Comparison of ENCODE assay signal across 1 cellular context in the genomic region with DNA sequence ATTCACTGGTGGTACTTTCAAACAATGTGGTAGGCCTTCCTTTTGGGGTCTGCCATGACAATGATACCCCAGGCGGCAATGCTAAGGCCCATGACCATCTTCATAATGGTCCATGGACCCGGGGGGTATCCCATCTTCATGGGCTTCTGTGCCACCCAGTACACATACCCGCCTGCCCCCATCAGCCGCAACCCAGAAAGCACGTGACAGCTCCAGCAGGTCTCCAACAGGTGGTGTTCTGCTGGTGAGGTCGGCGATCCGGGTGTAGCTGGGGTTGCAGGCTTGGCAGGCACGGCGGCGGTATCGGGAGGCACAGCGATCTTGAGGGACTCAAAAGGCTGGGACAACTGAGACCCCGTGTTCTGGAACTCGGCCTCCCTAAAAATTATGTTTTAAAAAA.
TF ChIP-seq lines count a peak whose summit lies in the region.

No MANE protein-coding gene starts in this region.

TF ChIP-seq in WTC11, 78 proteins besides CTCF, POLR2A, EP300 and RAD21 (continued from another document):
- TF ChIP-seq, protein P1, sequence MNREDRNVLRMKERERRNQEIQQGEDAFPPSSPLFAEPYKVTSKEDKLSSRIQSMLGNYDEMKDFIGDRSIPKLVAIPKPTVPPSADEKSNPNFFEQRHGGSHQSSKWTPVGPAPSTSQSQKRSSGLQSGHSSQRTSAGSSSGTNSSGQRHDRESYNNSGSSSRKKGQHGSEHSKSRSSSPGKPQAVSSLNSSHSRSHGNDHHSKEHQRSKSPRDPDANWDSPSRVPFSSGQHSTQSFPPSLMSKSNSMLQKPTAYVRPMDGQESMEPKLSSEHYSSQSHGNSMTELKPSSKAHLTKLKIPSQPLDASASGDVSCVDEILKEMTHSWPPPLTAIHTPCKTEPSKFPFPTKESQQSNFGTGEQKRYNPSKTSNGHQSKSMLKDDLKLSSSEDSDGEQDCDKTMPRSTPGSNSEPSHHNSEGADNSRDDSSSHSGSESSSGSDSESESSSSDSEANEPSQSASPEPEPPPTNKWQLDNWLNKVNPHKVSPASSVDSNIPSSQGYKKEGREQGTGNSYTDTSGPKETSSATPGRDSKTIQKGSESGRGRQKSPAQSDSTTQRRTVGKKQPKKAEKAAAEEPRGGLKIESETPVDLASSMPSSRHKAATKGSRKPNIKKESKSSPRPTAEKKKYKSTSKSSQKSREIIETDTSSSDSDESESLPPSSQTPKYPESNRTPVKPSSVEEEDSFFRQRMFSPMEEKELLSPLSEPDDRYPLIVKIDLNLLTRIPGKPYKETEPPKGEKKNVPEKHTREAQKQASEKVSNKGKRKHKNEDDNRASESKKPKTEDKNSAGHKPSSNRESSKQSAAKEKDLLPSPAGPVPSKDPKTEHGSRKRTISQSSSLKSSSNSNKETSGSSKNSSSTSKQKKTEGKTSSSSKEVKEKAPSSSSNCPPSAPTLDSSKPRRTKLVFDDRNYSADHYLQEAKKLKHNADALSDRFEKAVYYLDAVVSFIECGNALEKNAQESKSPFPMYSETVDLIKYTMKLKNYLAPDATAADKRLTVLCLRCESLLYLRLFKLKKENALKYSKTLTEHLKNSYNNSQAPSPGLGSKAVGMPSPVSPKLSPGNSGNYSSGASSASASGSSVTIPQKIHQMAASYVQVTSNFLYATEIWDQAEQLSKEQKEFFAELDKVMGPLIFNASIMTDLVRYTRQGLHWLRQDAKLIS (CRISPR knock-in tag; IDR thresholded peaks at IDR 0.05; ENCODE audit: borderline replicate concordance), result no peak
- TF ChIP-seq FOXK1 (CRISPR knock-in tag; IDR thresholded peaks at IDR 0.05) (no peak), ZNF121 (CRISPR knock-in tag; IDR thresholded peaks at IDR 0.05) (no peak), ZNF232 (CRISPR knock-in tag; IDR thresholded peaks at IDR 0.05) (no peak), ZNF138 (CRISPR knock-in tag; conservative IDR thresholded peaks at IDR 0.05) (no peak), NFYB (CRISPR knock-in tag; conservative IDR thresholded peaks at IDR 0.05; ENCODE audit: low read depth) (no peak), EMX1 (CRISPR knock-in tag; IDR thresholded peaks at IDR 0.05) (no peak), ETV6 (CRISPR knock-in tag; IDR thresholded peaks at IDR 0.05) (no peak), ZNF219 (CRISPR knock-in tag; IDR thresholded peaks at IDR 0.05; ENCODE audit: borderline replicate concordance) (no peak)
- TF ChIP-seq, protein P2, sequence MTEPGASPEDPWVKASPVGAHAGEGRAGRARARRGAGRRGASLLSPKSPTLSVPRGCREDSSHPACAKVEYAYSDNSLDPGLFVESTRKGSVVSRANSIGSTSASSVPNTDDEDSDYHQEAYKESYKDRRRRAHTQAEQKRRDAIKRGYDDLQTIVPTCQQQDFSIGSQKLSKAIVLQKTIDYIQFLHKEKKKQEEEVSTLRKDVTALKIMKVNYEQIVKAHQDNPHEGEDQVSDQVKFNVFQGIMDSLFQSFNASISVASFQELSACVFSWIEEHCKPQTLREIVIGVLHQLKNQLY (CRISPR knock-in tag; IDR thresholded peaks at IDR 0.05), result no peak
- TF ChIP-seq, protein P3, sequence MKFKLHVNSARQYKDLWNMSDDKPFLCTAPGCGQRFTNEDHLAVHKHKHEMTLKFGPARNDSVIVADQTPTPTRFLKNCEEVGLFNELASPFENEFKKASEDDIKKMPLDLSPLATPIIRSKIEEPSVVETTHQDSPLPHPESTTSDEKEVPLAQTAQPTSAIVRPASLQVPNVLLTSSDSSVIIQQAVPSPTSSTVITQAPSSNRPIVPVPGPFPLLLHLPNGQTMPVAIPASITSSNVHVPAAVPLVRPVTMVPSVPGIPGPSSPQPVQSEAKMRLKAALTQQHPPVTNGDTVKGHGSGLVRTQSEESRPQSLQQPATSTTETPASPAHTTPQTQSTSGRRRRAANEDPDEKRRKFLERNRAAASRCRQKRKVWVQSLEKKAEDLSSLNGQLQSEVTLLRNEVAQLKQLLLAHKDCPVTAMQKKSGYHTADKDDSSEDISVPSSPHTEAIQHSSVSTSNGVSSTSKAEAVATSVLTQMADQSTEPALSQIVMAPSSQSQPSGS (CRISPR knock-in tag; IDR thresholded peaks at IDR 0.05; ENCODE audit: borderline replicate concordance, low read depth), result no peak
